ENCODE assay signal across 25 cellular contexts in genomic region chr3:189459231-189459630, GRCh38.
DNase-seq lines count a peak whose midpoint lies in the region; ATAC-seq, FAIRE-seq and TF ChIP-seq lines count a peak whose summit lies in the region.
"Had no signal": no experiment of that assay in that cellular context is flagged by ENCODE, and none has a peak within 500 bp of the region (broad histone marks: within the 10 kb centered on the region; RNA-seq: fewer than 3 reads in every experiment).

No MANE protein-coding gene starts in this region.

- no peak overlapping the region for H3K4me3 ChIP-seq in PC-9
- no peak overlapping the region for H3K4me3 ChIP-seq in trophoblast cell (ENCODE audit: low read depth, low read length)
- H3K4me3 ChIP-seq: BLaER1 had no signal

- no peak overlapping the region for H2BK120ac ChIP-seq in trophoblast cell (ENCODE audit: insufficient read depth, low read length, poor library complexity)

- TF ChIP-seq POLR2A in H54 (IDR thresholded peaks at IDR 0.05; ENCODE audit: low read depth, low read length) = no peak

- DNase-seq in H54 (ENCODE audit: insufficient read length, low spot score) (no peak), PC-9 (no peak), trophoblast cell (peak; percentile 3 to 65), NCI-H2196 treated with DMSO at 0.1 percent for 48 hours (lab: John Stamatoyannopoulos, UW; ENCODE audit: unreplicated experiment) (no peak), type B pancreatic cell (ENCODE audit: extremely low spot score, unreplicated experiment) (no peak)
- no peak for DNase-seq in central memory CD4-positive, alpha-beta T cell
- DNase-seq: 8988T; ACHN; BE2C; C1 segment of cervical spinal cord; CD4-positive, alpha-beta memory T cell; CD4-positive, CD25-positive, alpha-beta regulatory T cell; CD8-positive, alpha-beta memory T cell; COR-L47; DMS153; DMS79 treated with DMSO at 0.1 percent for 48 hours; GF-D8 had no signal

- H3K9me3 ChIP-seq in PC-9 (ENCODE audit: insufficient read depth, low read depth) (peaks cover 5% of the 10 kb centered on the region), trophoblast cell (ENCODE audit: insufficient read depth, low read depth, low read length) (peaks cover 6% of the 10 kb centered on the region)
- H3K9me3 ChIP-seq: BE2C, BLaER1 had no signal

- CTCF ChIA-PET in PC-9 (lab: Charles Lee) = no interaction called here

- no peaks in the 10 kb centered on the region for H3K79me1 ChIP-seq in trophoblast cell (ENCODE audit: low read length)

- H3K9me2 ChIP-seq in PC-9 (ENCODE audit: insufficient read depth) = no peaks in the 10 kb centered on the region

- no CpG with 5 or more reads among the region's 2 CpGs for WGBS in trophoblast cell (ENCODE audit: extremely low coverage, insufficient coverage, insufficient read length)

- H4K91ac ChIP-seq in trophoblast cell (ENCODE audit: low read depth, low read length) = no peak overlapping the region

- H3K36me3 ChIP-seq in PC-9 (ENCODE audit: low read depth) (0 out of 2 replicates have a peak, but pooled peaks cover 2% of the 10 kb centered on the region), trophoblast cell (ENCODE audit: control insufficient read depth in 1 of 2, insufficient read depth in 2 of 2, low read length in 2 of 2) (peaks cover 0 to 2% of the 10 kb centered on the region in 2 experiments)
- H3K36me3 ChIP-seq: BE2C, BLaER1 had no signal

- no peak overlapping the region for H3K27ac Mint-ChIP-seq in type B pancreatic cell
- H3K27ac Mint-ChIP-seq: CD14-positive monocyte; CD4-positive, alpha-beta memory T cell; CD4-positive, CD25-positive, alpha-beta regulatory T cell; CD8-positive, alpha-beta memory T cell had no signal

- H3K14ac ChIP-seq in trophoblast cell (ENCODE audit: low read length) = no peak overlapping the region

- no peak overlapping the region for H3K18ac ChIP-seq in trophoblast cell (ENCODE audit: low read length)

- H3K9me3 Mint-ChIP-seq in type B pancreatic cell = no peaks in the 10 kb centered on the region
- H3K9me3 Mint-ChIP-seq: CD8-positive, alpha-beta memory T cell had no signal

- no peak overlapping the region for H3K27ac ChIP-seq in PC-9
- peak overlapping the region; percentile 75 for H3K27ac ChIP-seq in VCaP
- H3K27ac ChIP-seq in trophoblast cell (ENCODE audit: low read depth, low read length) = no peak overlapping the region
- H3K27ac ChIP-seq: BLaER1 had no signal

- no peak overlapping the region for H2AK5ac ChIP-seq in trophoblast cell (ENCODE audit: low read length)

- H3F3A ChIP-seq in PC-9 (ENCODE audit: insufficient read depth, low read depth) = no peaks in the 10 kb centered on the region

- no peak for TF ChIP-seq CTCF in PC-9 (conservative IDR thresholded peaks at IDR 0.05)
- TF ChIP-seq CTCF in VCaP (conservative IDR thresholded peaks at IDR 0.05) = no peak
- no peak for TF ChIP-seq CTCF in type B pancreatic cell (conservative IDR thresholded peaks at IDR 0.05)

- no peak overlapping the region for H4K8ac ChIP-seq in trophoblast cell (ENCODE audit: low read depth, low read length)

- peak; percentile 67 for FAIRE-seq in H54 (lab: Jason Lieb, UNC)
- FAIRE-seq: A204.1, G401.6, GM12891, GM19239 had no signal

- H3K4me2 ChIP-seq in PC-9 (no peak overlapping the region), trophoblast cell (ENCODE audit: low read length) (no peak overlapping the region)
- H3K4me2 ChIP-seq: BLaER1 had no signal

- H3K27me3 ChIP-seq in PC-9 (ENCODE audit: insufficient read depth, low read depth) (no peaks in the 10 kb centered on the region), trophoblast cell (ENCODE audit: insufficient read depth, low read length) (no peaks in the 10 kb centered on the region)
- H3K27me3 ChIP-seq: BLaER1 had no signal

- H2BK5ac ChIP-seq in trophoblast cell (ENCODE audit: low read depth, low read length, poor library complexity) = no peak overlapping the region

- peaks cover 11% of the 10 kb centered on the region for H3K4me1 ChIP-seq in PC-9 (replicated peaks; ENCODE audit: insufficient read depth)
- peaks cover 0 to 8% of the 10 kb centered on the region in 2 experiments for H3K4me1 ChIP-seq in trophoblast cell (ENCODE audit: control insufficient read depth in 1 of 2, insufficient read depth in 2 of 2, low read length in 2 of 2)
- H3K4me1 ChIP-seq: BE2C, BLaER1 had no signal

- H3K23ac ChIP-seq in trophoblast cell (ENCODE audit: low read length) = no peak overlapping the region

- no peaks in the 10 kb centered on the region for H3K36me3 Mint-ChIP-seq in type B pancreatic cell
- H3K36me3 Mint-ChIP-seq: CD14-positive monocyte; CD4-positive, alpha-beta memory T cell; CD4-positive, CD25-positive, alpha-beta regulatory T cell had no signal

- H4K20me1 ChIP-seq in PC-9 (ENCODE audit: insufficient read depth) = no peaks in the 10 kb centered on the region
- H4K20me1 ChIP-seq: BLaER1 had no signal

- BruUV-seq in PC-9 (replicated peaks; lab: Mats Ljungman, UMichigan) = no TSS peak

- intact Hi-C loops in PC-9 (cut with micrococcal nuclease; ENCODE audit: unreplicated experiment) = loop anchor here (2.0 to 5.0 kb wide), 3 partner anchors 298 to 478 kb away; no protein-coding TSS in a partner anchor

- ATAC-seq in HG03439 (IDR thresholded peaks at IDR 0.05; ENCODE audit: unreplicated experiment) = no peak

- POLR2A ChIA-PET in PC-9 (lab: Charles Lee; ENCODE audit: unreplicated experiment) = no interaction called here

- H3K4me1 Mint-ChIP-seq in type B pancreatic cell (ENCODE audit: unreplicated experiment) = peaks cover 11% of the 10 kb centered on the region
- H3K4me1 Mint-ChIP-seq: CD14-positive monocyte; CD8-positive, alpha-beta memory T cell had no signal

- H3K79me2 ChIP-seq in PC-9 (ENCODE audit: low read depth) (no peaks in the 10 kb centered on the region), trophoblast cell (ENCODE audit: control insufficient read depth, insufficient read depth, low read length, poor library complexity) (no peaks in the 10 kb centered on the region)

- no peak overlapping the region for H4K12ac ChIP-seq in trophoblast cell (ENCODE audit: low read depth, low read length)

- H3K27me3 Mint-ChIP-seq in type B pancreatic cell = peaks cover 27% of the 10 kb centered on the region
- H3K27me3 Mint-ChIP-seq: CD4-positive, alpha-beta memory T cell; CD4-positive, CD25-positive, alpha-beta regulatory T cell; CD8-positive, alpha-beta memory T cell had no signal

- no peak overlapping the region for H3K4me3 Mint-ChIP-seq in type B pancreatic cell
- H3K4me3 Mint-ChIP-seq: CD14-positive monocyte; CD4-positive, alpha-beta memory T cell; CD4-positive, CD25-positive, alpha-beta regulatory T cell; CD8-positive, alpha-beta memory T cell had no signal

- no peak overlapping the region for H3K4ac ChIP-seq in trophoblast cell (ENCODE audit: low read depth, low read length)

- no peak overlapping the region for H3K9ac ChIP-seq in trophoblast cell (ENCODE audit: low read length)
- H3K9ac ChIP-seq: BLaER1 had no signal

- H2BK12ac ChIP-seq in trophoblast cell (ENCODE audit: low read length) = no peak overlapping the region

- H2AFZ ChIP-seq in PC-9 = 0 out of 2 replicates have a peak overlapping the region, but pooled peaks have one; percentile 10
- H2AFZ ChIP-seq in trophoblast cell (ENCODE audit: insufficient read depth, low read length, poor library complexity) = no peak overlapping the region

Comparison
In these comparisons a context has a peak if more than half of its experiments do, and no peak if none do; other contexts are left out.
1. DNase-seq: peak in trophoblast cell (2 of 2); none in H54 (single experiment), PC-9 (0 of 2), NCI-H2196 treated with DMSO at 0.1 percent for 48 hours (single experiment), type B pancreatic cell (single experiment) and central memory CD4-positive, alpha-beta T cell (single experiment).